28 cellular contexts compared by ENCODE assay signal in genomic region chr6:167232355-167232754, GRCh38. TPM values are rescaled to one million over a fixed set of nuclear protein-coding genes. Genes with fewer than 3 reads are reported as not detected.
A peak's percentile ranks its signal among the peaks of the same experiment; 100 is the strongest.
DNase-seq lines count a peak whose midpoint lies in the region; ATAC-seq and TF ChIP-seq lines count a peak whose summit lies in the region.
"Had no signal": no experiment of that assay in that cellular context is flagged by ENCODE, and none has a peak within 500 bp of the region (broad histone marks: within the 10 kb centered on the region; RNA-seq: fewer than 3 reads in every experiment).

No MANE protein-coding gene starts in this region.

- H3K4me1 Mint-ChIP-seq in H9 (peaks cover 62 to 79% of the 10 kb centered on the region in 2 experiments), endothelial cell (ENCODE audit: unreplicated experiment) (peaks cover 74% of the 10 kb centered on the region)
- H3K4me1 Mint-ChIP-seq: CD4-positive, alpha-beta memory T cell had no signal

- no peak overlapping the region for H2BK12ac ChIP-seq in H9 (ENCODE audit: insufficient read length, low read depth, low read length)

- H3K27ac Mint-ChIP-seq in H9 (peak overlapping the region in 2 of 3 experiments; percentile 78 to 81; a peak in 5 of 7 replicates), endothelial cell (ENCODE audit: unreplicated experiment) (peak overlapping the region; percentile 33)

- H3T11ph ChIP-seq in H9 (ENCODE audit: low read length), result no peak overlapping the region

- no peak overlapping the region for H2BK5ac ChIP-seq in H9 (ENCODE audit: insufficient read length, low read length)

- H3K4me1 ChIP-seq in H9 (ENCODE audit: insufficient read depth, low read length) (peaks cover 8% of the 10 kb centered on the region; the same call in 1 of the 2 replicates), upper lobe of right lung (no peaks in the 10 kb centered on the region), lower lobe of right lung (no peaks in the 10 kb centered on the region)

- H3K4me3 ChIP-seq in upper lobe of right lung, result no peak overlapping the region
- H3K4me3 ChIP-seq in lower lobe of right lung, result no peak overlapping the region
- H3K4me3 ChIP-seq: GM12878 had no signal

- peaks cover 9% of the 10 kb centered on the region for H3K23me2 ChIP-seq in H9 (ENCODE audit: insufficient read length, low read depth, low read length, poor library complexity, severe bottlenecking)

- no peak overlapping the region for H2AFZ ChIP-seq in H9 (ENCODE audit: low read length)

- WGBS in H9 (ENCODE audit: extremely low coverage, insufficient read length, low lambda C conversion rate), result no CpG with 5 or more reads among the region's 3 CpGs

- no peak overlapping the region for H3K14ac ChIP-seq in H9 (ENCODE audit: insufficient read depth, low read length)

- no peak overlapping the region for H3K9ac ChIP-seq in H9 (ENCODE audit: extremely low read depth, insufficient read length, low read length)

- no peaks in the 10 kb centered on the region for H3K79me1 ChIP-seq in H9 (ENCODE audit: insufficient read depth, low read depth, low read length, poor library complexity, severe bottlenecking)

- H3K4me2 ChIP-seq in H9 (ENCODE audit: insufficient read depth, insufficient read length, low read length), result no peak overlapping the region

- no peak overlapping the region for H3K23ac ChIP-seq in H9 (ENCODE audit: insufficient read length, low read depth, low read length)

- H2BK120ac ChIP-seq in H9 (ENCODE audit: low read depth, low read length, poor library complexity, severe bottlenecking), result no peak overlapping the region

- H3K18ac ChIP-seq in H9 (ENCODE audit: insufficient read length, low read depth, low read length), result no peak overlapping the region

- no peak overlapping the region for H4K91ac ChIP-seq in H9 (ENCODE audit: insufficient read length, low read depth, low read length)

- ATAC-seq in upper lobe of right lung (peak; percentile 14), lower lobe of right lung (no peak)
- ATAC-seq: GM12878, Panc1 had no signal

- H3K36me3 ChIP-seq in upper lobe of right lung (no peaks in the 10 kb centered on the region), lower lobe of right lung (no peaks in the 10 kb centered on the region)

- H3K27ac ChIP-seq in H9 (ENCODE audit: insufficient read length, low read depth, low read length) (no peak overlapping the region), upper lobe of right lung (no peak overlapping the region), lower lobe of right lung (no peak overlapping the region)

- no peak overlapping the region for H2BK20ac ChIP-seq in H9 (ENCODE audit: low read depth, low read length, poor library complexity, severe bottlenecking)

- TF ChIP-seq CTCF in H9 (conservative IDR thresholded peaks at IDR 0.05) (no peak), endothelial cell (IDR thresholded peaks at IDR 0.05; ENCODE audit: unreplicated experiment) (no peak), upper lobe of right lung (IDR thresholded peaks at IDR 0.05) (no peak), lower lobe of right lung (IDR thresholded peaks at IDR 0.05) (no peak)

- H4K8ac ChIP-seq in H9 (replicated peaks; ENCODE audit: insufficient read length, low read depth, low read length), result no peak overlapping the region

- H3K9me3 ChIP-seq in H9 (ENCODE audit: control insufficient read depth, low read depth, low read length) (no peaks in the 10 kb centered on the region), upper lobe of right lung (no peaks in the 10 kb centered on the region), lower lobe of right lung (no peaks in the 10 kb centered on the region)

- no peak overlapping the region for H2AK5ac ChIP-seq in H9 (ENCODE audit: insufficient read length, low read length)

- peaks cover 45% of the 10 kb centered on the region for H3K79me2 ChIP-seq in H9 (ENCODE audit: insufficient read depth, low read length)

- H2BK15ac ChIP-seq in H9 (ENCODE audit: low read depth, low read length), result no peak overlapping the region

- DNase-seq in H9 (no peak), HuH-7.5 (ENCODE audit: low spot score) (peak; percentile 51), endothelial cell (ENCODE audit: low spot score) (no peak), upper lobe of right lung (no peak), lower lobe of right lung (no peak), DMS79 treated with DMSO at 0.1 percent for 48 hours (lab: John Stamatoyannopoulos, UW) (no peak)
- no peak for DNase-seq in activated effector memory CD4-positive, alpha-beta T cell treated with anti-CD3 and anti-CD28 coated beads, Interleukin-2, amount 50 U/mL, for 16 hours
- DNase-seq: C1 segment of cervical spinal cord; CD4-positive, alpha-beta memory T cell; COR-L47; EL; GDM1; GOT3; HCEC 1CT; KBM-7; MV-4-11; NCI-H1105; NCI-H2081; NCI-H2227 treated with DMSO at 0.1 percent for 48 hours; NCI-H510A; NCI-H69; SHP77 treated with DMSO at 0.1 percent for 48 hours had no signal

- H3K27me3 ChIP-seq in H9 (ENCODE audit: insufficient read depth, low read length), result no peaks in the 10 kb centered on the region
- no peaks in the 10 kb centered on the region for H3K27me3 ChIP-seq in upper lobe of right lung
- peaks cover 11% of the 10 kb centered on the region for H3K27me3 ChIP-seq in lower lobe of right lung (ENCODE audit: low read depth)

- H3K4me3 Mint-ChIP-seq in H9 (peak overlapping the region; percentile 4 to 38; a peak in 4 of 5 replicates), endothelial cell (ENCODE audit: unreplicated experiment) (no peak overlapping the region)
- H3K4me3 Mint-ChIP-seq: CD4-positive, alpha-beta memory T cell had no signal

- H3K9me3 Mint-ChIP-seq in H9, result no peaks in the 10 kb centered on the region
- H3K9me3 Mint-ChIP-seq in endothelial cell (ENCODE audit: unreplicated experiment), result no peaks in the 10 kb centered on the region
- H3K9me3 Mint-ChIP-seq: CD4-positive, alpha-beta memory T cell had no signal

- H4K20me1 ChIP-seq in H9 (ENCODE audit: control insufficient read depth, insufficient read depth, insufficient read length), result no peaks in the 10 kb centered on the region

- intact Hi-C loops in upper lobe of right lung (cut with DNase I), result no loop called here
- intact Hi-C loops in lower lobe of right lung (cut with DNase I), result no loop called here

- H3K27me3 Mint-ChIP-seq in H9 (ENCODE audit: low read depth) (no peaks in the 10 kb centered on the region), endothelial cell (ENCODE audit: unreplicated experiment) (no peaks in the 10 kb centered on the region)

- H4K5ac ChIP-seq in H9 (ENCODE audit: insufficient read length, low read depth, low read length), result no peak overlapping the region

- H3K56ac ChIP-seq in H9 (ENCODE audit: insufficient read length, low read depth, low read length), result no peak overlapping the region

- no peak overlapping the region for H3K4ac ChIP-seq in H9 (ENCODE audit: low read depth, low read length)

- H3K36me3 Mint-ChIP-seq in H9 (ENCODE audit: insufficient read depth in 1 of 3, low read depth in 3 of 3), result peaks cover 22 to 71% (median 24%) of the 10 kb centered on the region in 3 experiments
- H3K36me3 Mint-ChIP-seq in endothelial cell (ENCODE audit: low read depth, unreplicated experiment), result no peaks in the 10 kb centered on the region
- H3K36me3 Mint-ChIP-seq: CD4-positive, alpha-beta memory T cell had no signal

RNA-seq across cellular contexts. Expression of gene UNC93A, which starts 58.8 kb away (rescaled TPM):
- total RNA-seq in H9 (2021) (0.70 and 0.94 TPM in 2 replicates), endothelial cell (ENCODE audit: unreplicated experiment) (not detected), upper lobe of right lung (not detected), lower lobe of right lung (not detected)
- total RNA-seq: A673; CD4-positive, alpha-beta memory T cell; GM12878; LHCN-M2; MCF 10A; OCI-LY7 had no signal
